14 cellular contexts compared by ENCODE assay signal in genomic region chr6:88105741-88106340, GRCh38. TPM values are rescaled to one million over a fixed set of nuclear protein-coding genes. Genes with fewer than 3 reads are reported as not detected.
"Had no signal": no experiment of that assay in that cellular context is flagged by ENCODE, and none has a peak within 500 bp of the region (broad histone marks: within the 10 kb centered on the region; RNA-seq: fewer than 3 reads in every experiment).

No MANE protein-coding gene starts in this region.

- ATAC-seq: foreskin keratinocyte; natural killer cell treated with Interleukin-12 subunit alpha and Interleukin-12 subunit beta and Interleukin-15 and Interleukin-18, amount 100 ng/mL, for 72 hours; sciatic nerve had no signal

- H3K27me3 ChIP-seq: esophagus squamous epithelium, foreskin keratinocyte had no signal

- H3K9me3 ChIP-seq: esophagus squamous epithelium had no signal

- H3K4me3 ChIP-seq: esophagus squamous epithelium had no signal

- DNase-seq: activated naive CD4-positive, alpha-beta T cell treated with anti-CD3 and anti-CD28 coated beads, Interleukin-2, amount 50 U/mL, for 16 hours; esophagus squamous epithelium; foreskin keratinocyte; nucleus accumbens; stimulated activated CD4-positive, alpha-beta T cell treated with anti-CD3 and anti-CD28 coated beads, Interleukin-2, amount 100 ng/mL, for 24 hours; stimulated activated naive CD4-positive, alpha-beta T cell; substantia nigra had no signal

- FAIRE-seq: colon, islet of Langerhans had no signal

- H3K27ac ChIP-seq: esophagus squamous epithelium, foreskin keratinocyte had no signal

- H3K36me3 ChIP-seq: esophagus squamous epithelium had no signal

- H3K4me1 ChIP-seq: esophagus squamous epithelium, foreskin keratinocyte had no signal

RNA-seq across cellular contexts. Expression of gene SPACA1, which starts 58.2 kb away (rescaled TPM):
- total RNA-seq: activated T-helper 2 cell treated with anti-CD3 and anti-CD28 coated beads, Interferon-gamma antibody, Interleukin-2, Interleukin-4, amounts not matched to agents 10 μg/mL and 5 μg/mL and 100 μg/mL, durations not matched to agents 14 hours and 24 hours and 36 hours; esophagus squamous epithelium; foreskin keratinocyte; natural killer cell treated with Interleukin-12 subunit alpha and Interleukin-12 subunit beta and Interleukin-15 and Interleukin-18, amount 100 ng/mL, for 72 hours; progenitor cell of endocrine pancreas; sciatic nerve; T-helper 2 cell treated with Interferon-gamma antibody and Interleukin-4, amounts not matched to agents 100 ng/mL and 5 ng/mL, for 36 hours had no signal
- polyA plus RNA-seq: foreskin keratinocyte had no signal
